Comparison of ENCODE assay signal across 19 cellular contexts in the genomic region with DNA sequence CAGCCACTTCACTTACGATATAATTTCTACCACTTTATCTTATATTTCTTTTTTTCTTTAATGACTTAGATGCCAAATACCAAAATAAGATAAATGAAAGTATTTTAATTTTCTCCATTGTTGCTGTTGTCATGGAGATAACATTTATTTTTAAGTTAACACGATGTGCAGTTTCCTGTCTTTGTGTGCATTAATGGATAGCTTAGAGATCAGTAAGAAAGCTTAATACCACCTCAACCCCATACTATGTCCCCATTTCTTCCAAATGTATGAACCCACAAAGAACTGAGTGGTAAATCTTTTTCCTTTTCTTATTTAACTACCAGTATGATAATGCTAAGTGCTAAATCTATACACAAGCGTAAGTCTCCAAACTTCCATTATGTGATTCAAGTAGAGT. TPM values are rescaled to one million over a fixed set of nuclear protein-coding genes. Genes with fewer than 3 reads are reported as not detected.
DNase-seq lines count a peak whose midpoint lies in the region; ATAC-seq lines count a peak whose summit lies in the region.
"Had no signal": no experiment of that assay in that cellular context is flagged by ENCODE, and none has a peak within 500 bp of the region (broad histone marks: within the 10 kb centered on the region; RNA-seq: fewer than 3 reads in every experiment).

No MANE protein-coding gene starts in this region.

- no peaks in the 10 kb centered on the region for H3K9me3 ChIP-seq in CD8-positive, alpha-beta memory T cell (ENCODE audit: low read length)
- H3K9me3 ChIP-seq: BE2C had no signal

- no peaks in the 10 kb centered on the region for H3K27me3 ChIP-seq in CD8-positive, alpha-beta memory T cell (ENCODE audit: insufficient read depth, low read length, poor library complexity, severe bottlenecking)
- H3K27me3 ChIP-seq: BE2C had no signal

- peaks cover 19% of the 10 kb centered on the region for H3K36me3 ChIP-seq in CD8-positive, alpha-beta memory T cell (ENCODE audit: insufficient read depth, low read length)

- H3K4me1 ChIP-seq in CD8-positive, alpha-beta memory T cell (ENCODE audit: insufficient read depth, low read length) = no peaks in the 10 kb centered on the region
- H3K4me1 ChIP-seq: BE2C had no signal

- H3K4me3 ChIP-seq in CD8-positive, alpha-beta memory T cell (ENCODE audit: low read length) = no peak overlapping the region
- H3K4me3 ChIP-seq: GM12878 had no signal

- peaks cover 42% of the 10 kb centered on the region for H3K36me3 Mint-ChIP-seq in activated CD4-positive, alpha-beta memory T cell treated with anti-CD3 and anti-CD28 coated beads for 36 hours
- H3K36me3 Mint-ChIP-seq in activated CD4-positive, alpha-beta memory T cell treated with anti-CD3 and anti-CD28 coated beads, Interleukin-2, amount 10 ng/mL, durations not matched to agents 7 days and 5 days (ENCODE audit: low read depth) = peaks cover 66% of the 10 kb centered on the region
- peaks cover 4 to 78% (median 20%) of the 10 kb centered on the region in 3 donors for H3K36me3 Mint-ChIP-seq in CD8-positive, alpha-beta memory T cell
- peaks cover 68% of the 10 kb centered on the region for H3K36me3 Mint-ChIP-seq in dendritic cell treated with granulocyte-macrophage colony-stimulating factor and Interleukin-4, amounts not matched to agents 40 ng/mL and 50 ng/mL, for 4 days (ENCODE audit: low read depth)
- peaks cover 18% of the 10 kb centered on the region for H3K36me3 Mint-ChIP-seq in memory B cell

- no peaks in the 10 kb centered on the region for H3K27me3 Mint-ChIP-seq in activated CD4-positive, alpha-beta memory T cell treated with anti-CD3 and anti-CD28 coated beads for 36 hours
- no peaks in the 10 kb centered on the region for H3K27me3 Mint-ChIP-seq in activated CD4-positive, alpha-beta memory T cell treated with anti-CD3 and anti-CD28 coated beads, Interleukin-2, amount 10 ng/mL, durations not matched to agents 7 days and 5 days
- no peaks in the 10 kb centered on the region for H3K27me3 Mint-ChIP-seq in CD8-positive, alpha-beta memory T cell
- no peaks in the 10 kb centered on the region for H3K27me3 Mint-ChIP-seq in dendritic cell treated with granulocyte-macrophage colony-stimulating factor and Interleukin-4, amounts not matched to agents 40 ng/mL and 50 ng/mL, for 4 days
- no peaks in the 10 kb centered on the region for H3K27me3 Mint-ChIP-seq in memory B cell

- ATAC-seq in memory B cell (ENCODE audit: low read depth) = no peak
- ATAC-seq: GM12878 had no signal

- no peak overlapping the region for H3K27ac ChIP-seq in CD8-positive, alpha-beta memory T cell (ENCODE audit: low read depth, low read length)

- CTCF ChIA-PET in activated CD4-positive, alpha-beta memory T cell treated with anti-CD3 and anti-CD28 coated beads for 36 hours (lab: Charles Lee) = no interaction called here
- CTCF ChIA-PET in activated CD4-positive, alpha-beta memory T cell treated with anti-CD3 and anti-CD28 coated beads, Interleukin-2, amount 10 ng/mL, durations not matched to agents 7 days and 5 days (lab: Charles Lee) = no interaction called here
- CTCF ChIA-PET in CD8-positive, alpha-beta memory T cell (lab: Charles Lee) = no interaction called here

- no peak overlapping the region for H3K4me3 Mint-ChIP-seq in activated CD4-positive, alpha-beta memory T cell treated with anti-CD3 and anti-CD28 coated beads for 36 hours
- H3K4me3 Mint-ChIP-seq in activated CD4-positive, alpha-beta memory T cell treated with anti-CD3 and anti-CD28 coated beads, Interleukin-2, amount 10 ng/mL, durations not matched to agents 7 days and 5 days = no peak overlapping the region
- no peak overlapping the region for H3K4me3 Mint-ChIP-seq in CD8-positive, alpha-beta memory T cell
- H3K4me3 Mint-ChIP-seq in dendritic cell treated with granulocyte-macrophage colony-stimulating factor and Interleukin-4, amounts not matched to agents 40 ng/mL and 50 ng/mL, for 4 days = no peak overlapping the region
- H3K4me3 Mint-ChIP-seq in memory B cell = no peak overlapping the region
- H3K4me3 Mint-ChIP-seq: H9 had no signal

- no peak for DNase-seq in activated CD4-positive, alpha-beta memory T cell treated with anti-CD3 and anti-CD28 coated beads for 36 hours
- no peak for DNase-seq in activated CD4-positive, alpha-beta memory T cell treated with anti-CD3 and anti-CD28 coated beads, Interleukin-2, amount 10 ng/mL, durations not matched to agents 7 days and 5 days
- no peak for DNase-seq in CD8-positive, alpha-beta memory T cell
- DNase-seq in memory B cell (ENCODE audit: low spot score in 2 of 2) (no peak), posterior cingulate gyrus (no peak), cortex of kidney (lab: John Stamatoyannopoulos, UW) (no peak)
- no peak for DNase-seq in stimulated activated CD4-positive, alpha-beta T cell treated with anti-CD3 and anti-CD28 coated beads, Interleukin-1b, Interleukin-23, amount 100 ng/mL, for 48 hours
- DNase-seq: 8988T; BE2C; GDM1; H9; NCI-H187; NCI-H446; NCI-H69; NK-92 treated with Interleukin-12 subunit alpha and Interleukin-12 subunit beta, amount 100 ng/mL, for 24 hours; OCI-M1; SHP77 treated with DMSO at 0.1 percent for 48 hours had no signal

- POLR2A ChIA-PET in activated CD4-positive, alpha-beta memory T cell treated with anti-CD3 and anti-CD28 coated beads for 36 hours (lab: Charles Lee) = no interaction called here
- POLR2A ChIA-PET in activated CD4-positive, alpha-beta memory T cell treated with anti-CD3 and anti-CD28 coated beads, Interleukin-2, amount 10 ng/mL, durations not matched to agents 7 days and 5 days (lab: Charles Lee) = interaction anchor here (0.7 to 1.4 kb wide), 3 partner anchors 16 to 194 kb away, joined by 3 read pairs; a partner anchor contains a TSS
- POLR2A ChIA-PET in CD8-positive, alpha-beta memory T cell (lab: Charles Lee) = no interaction called here

- H3K4me1 Mint-ChIP-seq in activated CD4-positive, alpha-beta memory T cell treated with anti-CD3 and anti-CD28 coated beads for 36 hours (ENCODE audit: low read depth) = peaks cover 18% of the 10 kb centered on the region
- H3K4me1 Mint-ChIP-seq in activated CD4-positive, alpha-beta memory T cell treated with anti-CD3 and anti-CD28 coated beads, Interleukin-2, amount 10 ng/mL, durations not matched to agents 7 days and 5 days = peaks cover 10% of the 10 kb centered on the region
- peaks cover 22 to 40% (median 33%) of the 10 kb centered on the region in 3 donors for H3K4me1 Mint-ChIP-seq in CD8-positive, alpha-beta memory T cell
- no peaks in the 10 kb centered on the region for H3K4me1 Mint-ChIP-seq in dendritic cell treated with granulocyte-macrophage colony-stimulating factor and Interleukin-4, amounts not matched to agents 40 ng/mL and 50 ng/mL, for 4 days (ENCODE audit: low read depth)
- peaks cover 9% of the 10 kb centered on the region for H3K4me1 Mint-ChIP-seq in memory B cell
- H3K4me1 Mint-ChIP-seq: H9 had no signal

- intact Hi-C loops in activated CD4-positive, alpha-beta memory T cell treated with anti-CD3 and anti-CD28 coated beads for 36 hours (cut with micrococcal nuclease) = no loop called here
- intact Hi-C loops in dendritic cell treated with granulocyte-macrophage colony-stimulating factor and Interleukin-4, amounts not matched to agents 40 ng/mL and 50 ng/mL, for 4 days (cut with micrococcal nuclease) = no loop called here
- intact Hi-C loops in posterior cingulate gyrus (cut with DNase I) = no loop called here

- H3K27ac Mint-ChIP-seq in activated CD4-positive, alpha-beta memory T cell treated with anti-CD3 and anti-CD28 coated beads for 36 hours = peak overlapping the region; percentile 33
- no peak overlapping the region for H3K27ac Mint-ChIP-seq in activated CD4-positive, alpha-beta memory T cell treated with anti-CD3 and anti-CD28 coated beads, Interleukin-2, amount 10 ng/mL, durations not matched to agents 7 days and 5 days
- peak overlapping the region in 7 of 8 donors; percentile 12 to 72 (median 51) for H3K27ac Mint-ChIP-seq in CD8-positive, alpha-beta memory T cell
- H3K27ac Mint-ChIP-seq in dendritic cell treated with granulocyte-macrophage colony-stimulating factor and Interleukin-4, amounts not matched to agents 40 ng/mL and 50 ng/mL, for 4 days = peak overlapping the region; percentile 39
- peak overlapping the region; percentile 58 for H3K27ac Mint-ChIP-seq in memory B cell
- H3K27ac Mint-ChIP-seq: H9 had no signal

- H3K9me3 Mint-ChIP-seq in activated CD4-positive, alpha-beta memory T cell treated with anti-CD3 and anti-CD28 coated beads for 36 hours = no peaks in the 10 kb centered on the region
- no peaks in the 10 kb centered on the region for H3K9me3 Mint-ChIP-seq in activated CD4-positive, alpha-beta memory T cell treated with anti-CD3 and anti-CD28 coated beads, Interleukin-2, amount 10 ng/mL, durations not matched to agents 7 days and 5 days
- no peaks in the 10 kb centered on the region for H3K9me3 Mint-ChIP-seq in CD8-positive, alpha-beta memory T cell
- H3K9me3 Mint-ChIP-seq in dendritic cell treated with granulocyte-macrophage colony-stimulating factor and Interleukin-4, amounts not matched to agents 40 ng/mL and 50 ng/mL, for 4 days = no peaks in the 10 kb centered on the region
- no peaks in the 10 kb centered on the region for H3K9me3 Mint-ChIP-seq in memory B cell
- H3K9me3 Mint-ChIP-seq: H9 had no signal

RNA-seq across cellular contexts. Expression of a gene that starts 17.1 kb away (rescaled TPM):
- 100 to 1,000 TPM; 231 to 236 TPM for total RNA-seq in activated CD4-positive, alpha-beta memory T cell treated with anti-CD3 and anti-CD28 coated beads for 36 hours
- total RNA-seq in activated CD4-positive, alpha-beta memory T cell treated with anti-CD3 and anti-CD28 coated beads, Interleukin-2, amount 10 ng/mL, durations not matched to agents 7 days and 5 days = 100 to 1,000 TPM; 163 to 172 TPM
- 100 to 1,000 TPM; 205 to 216 TPM for total RNA-seq in CD8-positive, alpha-beta memory T cell
- 124 TPM for polyA plus RNA-seq in CD8-positive, alpha-beta memory T cell

RNA-seq across cellular contexts. Expression of a gene that starts 29.4 kb away (rescaled TPM):
- total RNA-seq in activated CD4-positive, alpha-beta memory T cell treated with anti-CD3 and anti-CD28 coated beads for 36 hours = 10 to 100 TPM; 39.5 to 43.2 TPM
- total RNA-seq in activated CD4-positive, alpha-beta memory T cell treated with anti-CD3 and anti-CD28 coated beads, Interleukin-2, amount 10 ng/mL, durations not matched to agents 7 days and 5 days = 10 to 100 TPM; 21.4 to 22.7 TPM
- 10 to 100 TPM; 57.4 to 59.3 TPM for total RNA-seq in CD8-positive, alpha-beta memory T cell
- 37.3 TPM for polyA plus RNA-seq in CD8-positive, alpha-beta memory T cell
